10 cellular contexts compared by ENCODE assay signal in the genomic region with DNA sequence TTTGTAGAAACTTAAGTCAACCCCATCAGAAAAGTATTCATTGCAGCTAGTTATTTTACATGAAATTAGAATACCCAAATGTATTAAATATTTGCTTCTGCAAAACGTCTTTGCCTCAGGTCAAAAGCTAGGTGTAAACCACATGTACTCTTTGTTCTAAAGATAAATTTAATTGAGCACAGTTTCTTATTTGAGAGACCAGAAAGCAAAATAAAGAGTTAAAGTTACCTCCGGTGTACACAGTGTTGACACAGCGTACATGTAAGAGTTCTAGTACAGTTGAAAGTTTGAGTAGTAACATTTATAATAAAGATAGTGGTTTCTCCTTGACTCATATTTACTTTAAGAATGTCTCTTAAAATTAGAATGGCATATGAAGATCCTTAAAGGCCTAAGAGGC. TPM values are rescaled to one million over a fixed set of nuclear protein-coding genes. Genes with fewer than 3 reads are reported as not detected.
A peak's percentile ranks its signal among the peaks of the same experiment; 100 is the strongest.
DNase-seq lines count a peak whose midpoint lies in the region; ATAC-seq and TF ChIP-seq lines count a peak whose summit lies in the region.
"Had no signal": no experiment of that assay in that cellular context is flagged by ENCODE, and none has a peak within 500 bp of the region (broad histone marks: within the 10 kb centered on the region; RNA-seq: fewer than 3 reads in every experiment).

No MANE protein-coding gene starts in this region.

- H3K36me3 ChIP-seq in mesodermal cell (ENCODE audit: control insufficient read depth, insufficient read depth, low read length) (no peaks in the 10 kb centered on the region), tibial nerve (no peaks in the 10 kb centered on the region)

- no peaks in the 10 kb centered on the region for H3K9me3 Mint-ChIP-seq in activated naive CD4-positive, alpha-beta T cell treated with anti-CD3 and anti-CD28 coated beads, Interleukin-2, amount 50 U/mL, for 24 hours
- H3K9me3 Mint-ChIP-seq in activated naive CD8-positive, alpha-beta T cell treated with anti-CD3 and anti-CD28 coated beads for 36 hours = no peaks in the 10 kb centered on the region
- H3K9me3 Mint-ChIP-seq in type B pancreatic cell = no peaks in the 10 kb centered on the region

- H3K27ac ChIP-seq in mesodermal cell (ENCODE audit: low read depth, low read length, severe bottlenecking) = no peak overlapping the region
- peak overlapping the region in 2 of 4 donors; percentile 92 to 94 for H3K27ac ChIP-seq in tibial nerve

- no peaks in the 10 kb centered on the region for H3K27me3 ChIP-seq in tibial nerve

- TF ChIP-seq POLR2A in tibial nerve (IDR thresholded peaks at IDR 0.05) = no peak

- TF ChIP-seq CTCF in type B pancreatic cell (conservative IDR thresholded peaks at IDR 0.05) = no peak
- no peak for TF ChIP-seq CTCF in tibial nerve (IDR thresholded peaks at IDR 0.05)

- no peak for ATAC-seq in HG02884 (IDR thresholded peaks at IDR 0.05; ENCODE audit: unreplicated experiment)

- no peaks in the 10 kb centered on the region for H3K27me3 Mint-ChIP-seq in activated naive CD4-positive, alpha-beta T cell treated with anti-CD3 and anti-CD28 coated beads, Interleukin-2, amount 50 U/mL, for 24 hours
- no peaks in the 10 kb centered on the region for H3K27me3 Mint-ChIP-seq in activated naive CD8-positive, alpha-beta T cell treated with anti-CD3 and anti-CD28 coated beads for 36 hours
- peaks cover 6% of the 10 kb centered on the region for H3K27me3 Mint-ChIP-seq in type B pancreatic cell

- H3K4me3 Mint-ChIP-seq in activated naive CD4-positive, alpha-beta T cell treated with anti-CD3 and anti-CD28 coated beads, Interleukin-2, amount 50 U/mL, for 24 hours = peak overlapping the region; percentile 93
- H3K4me3 Mint-ChIP-seq in activated naive CD8-positive, alpha-beta T cell treated with anti-CD3 and anti-CD28 coated beads for 36 hours = peak overlapping the region; percentile 93
- H3K4me3 Mint-ChIP-seq in type B pancreatic cell = peak overlapping the region; percentile 97

- no peaks in the 10 kb centered on the region for H3K9me3 ChIP-seq in mesodermal cell (ENCODE audit: control insufficient read depth, low read length)
- H3K9me3 ChIP-seq in tibial nerve = no peaks in the 10 kb centered on the region

- peak overlapping the region; percentile 95 for H3K27ac Mint-ChIP-seq in activated naive CD4-positive, alpha-beta T cell treated with anti-CD3 and anti-CD28 coated beads, Interleukin-2, amount 50 U/mL, for 24 hours
- H3K27ac Mint-ChIP-seq in activated naive CD8-positive, alpha-beta T cell treated with anti-CD3 and anti-CD28 coated beads for 36 hours = no peak overlapping the region
- peak overlapping the region; percentile 93 for H3K27ac Mint-ChIP-seq in type B pancreatic cell

- H3K36me3 Mint-ChIP-seq in activated naive CD4-positive, alpha-beta T cell treated with anti-CD3 and anti-CD28 coated beads, Interleukin-2, amount 50 U/mL, for 24 hours = no peaks in the 10 kb centered on the region
- peaks cover 10% of the 10 kb centered on the region for H3K36me3 Mint-ChIP-seq in activated naive CD8-positive, alpha-beta T cell treated with anti-CD3 and anti-CD28 coated beads for 36 hours
- H3K36me3 Mint-ChIP-seq in type B pancreatic cell = no peaks in the 10 kb centered on the region

- no peak for DNase-seq in activated naive CD4-positive, alpha-beta T cell treated with anti-CD3 and anti-CD28 coated beads, Interleukin-2, amount 50 U/mL, for 16 hours
- no peak for DNase-seq in activated naive CD8-positive, alpha-beta T cell treated with anti-CD3 and anti-CD28 coated beads for 36 hours
- DNase-seq in type B pancreatic cell (ENCODE audit: extremely low spot score, unreplicated experiment) = no peak
- DNase-seq in GDM1 (lab: John Stamatoyannopoulos, UW) = no peak
- no peak for DNase-seq in tibial nerve (ENCODE audit: low spot score in 2 of 2)
- DNase-seq: retina, T-helper 1 cell had no signal

- peaks cover 20% of the 10 kb centered on the region for H3K4me1 ChIP-seq in mesodermal cell (ENCODE audit: control insufficient read depth, insufficient read depth, low read length, poor library complexity, severe bottlenecking)
- peaks cover 0 to 47% (median 9%) of the 10 kb centered on the region in 4 donors for H3K4me1 ChIP-seq in tibial nerve

- H3K4me1 Mint-ChIP-seq in activated naive CD4-positive, alpha-beta T cell treated with anti-CD3 and anti-CD28 coated beads, Interleukin-2, amount 50 U/mL, for 24 hours = peaks cover 62% of the 10 kb centered on the region
- peaks cover 41% of the 10 kb centered on the region for H3K4me1 Mint-ChIP-seq in activated naive CD8-positive, alpha-beta T cell treated with anti-CD3 and anti-CD28 coated beads for 36 hours
- peaks cover 39% of the 10 kb centered on the region for H3K4me1 Mint-ChIP-seq in type B pancreatic cell (ENCODE audit: unreplicated experiment)

- no peak for TF ChIP-seq EP300 in tibial nerve (IDR thresholded peaks at IDR 0.05)

- no CpG with 5 or more reads among the region's 3 CpGs for WGBS in mesodermal cell (ENCODE audit: insufficient coverage in 2 of 2), 2 experiments
- 49 to 52% methylated on average over 3 of the region's 3 CpGs for WGBS in tibial nerve, 2 donors

- H3K4me3 ChIP-seq in mesodermal cell (ENCODE audit: extremely low read depth, insufficient read depth, low read length, poor library complexity, severe bottlenecking) (peak overlapping the region; percentile 98), tibial nerve (no peak overlapping the region)

RNA-seq across cellular contexts. Expression of a gene that starts 2.8 kb away (rescaled TPM):
- 10 to 100 TPM; 16.9 to 18.1 TPM for total RNA-seq in activated naive CD8-positive, alpha-beta T cell treated with anti-CD3 and anti-CD28 coated beads for 36 hours
- 18.0 TPM for polyA plus RNA-seq in mesodermal cell (2013, experiment 1 of 2)
- 18.1 TPM for polyA plus RNA-seq in mesodermal cell (2013, experiment 2 of 2)
- 17.4 and 23.0 TPM in 2 replicates for total RNA-seq in type B pancreatic cell (ENCODE audit: low replicate concordance)
- 10 to 100 TPM; 17.2 to 25.7 (median 21.9) TPM for total RNA-seq in tibial nerve
